8 cellular contexts compared by ENCODE assay signal in genomic region chr17:7887038-7887481, GRCh38. TPM values are rescaled to one million over a fixed set of nuclear protein-coding genes. Genes with fewer than 3 reads are reported as not detected.
DNase-seq lines count a peak whose midpoint lies in the region; ATAC-seq and TF ChIP-seq lines count a peak whose summit lies in the region.

No MANE protein-coding gene starts in this region.

- no peaks in the 10 kb centered on the region for H3K9me3 ChIP-seq in BLaER1 treated with 17β-estradiol and CSF1 and Interleukin-3, amounts not matched to agents 10 nM and 100 nM (replicated peaks in 1 of 11)
- H3K9me3 ChIP-seq in MG63: no peaks in the 10 kb centered on the region
- no peaks in the 10 kb centered on the region for H3K9me3 ChIP-seq in neuron (ENCODE audit: low read length)

- peak overlapping the region; percentile 90 to 98 (median 96) for H3K9ac ChIP-seq in BLaER1 treated with 17β-estradiol and CSF1 and Interleukin-3, amounts not matched to agents 10 nM and 100 nM

- ATAC-seq in HG02884 (IDR thresholded peaks at IDR 0.05; ENCODE audit: unreplicated experiment): no peak

- H3K4me1 ChIP-seq in BLaER1 treated with 17β-estradiol and CSF1 and Interleukin-3, amounts not matched to agents 10 nM and 100 nM: peaks cover 41 to 54% (median 46%) of the 10 kb centered on the region in 10 experiments
- peaks cover 50% of the 10 kb centered on the region for H3K4me1 ChIP-seq in neuron (ENCODE audit: insufficient read depth, low read length)

- peak overlapping the region; percentile 89 to 98 (median 96) for H3K27ac ChIP-seq in BLaER1 treated with 17β-estradiol and CSF1 and Interleukin-3, amounts not matched to agents 10 nM and 100 nM
- H3K27ac ChIP-seq in dorsolateral prefrontal cortex: peak overlapping the region in 58 of 59 donors; percentile 72 to 99 (median 92)

- peak overlapping the region; percentile 77 to 97 (median 86) for H3K4me3 ChIP-seq in BLaER1 treated with 17β-estradiol and CSF1 and Interleukin-3, amounts not matched to agents 10 nM and 100 nM
- H3K4me3 ChIP-seq in MG63 (peak overlapping the region; percentile 67), dorsolateral prefrontal cortex (peak overlapping the region; percentile 46 to 87 (median 73)), neuron (ENCODE audit: low read length) (peak overlapping the region; percentile 55)

- TF ChIP-seq CTCF in dorsolateral prefrontal cortex (IDR thresholded peaks at IDR 0.05 in 54 of 56, conservative IDR thresholded peaks at IDR 0.05 in 2 of 56; ENCODE audit: low read depth in 1 of 56, partially characterized antibody in 56 of 56) (no peak), GM10266 (IDR thresholded peaks at IDR 0.05; ENCODE audit: control insufficient read depth, insufficient read depth, low read depth, missing control alignments) (no peak)

- intact Hi-C loops in dorsolateral prefrontal cortex (cut with DNase I): loop anchor here in 1 of 2 donors (2.0 kb wide), 1 partner anchor 30 kb away; the partner anchor contains the start of gene RNF227

- H3K36me3 ChIP-seq in BLaER1 treated with 17β-estradiol and CSF1 and Interleukin-3, amounts not matched to agents 10 nM and 100 nM: peaks cover 26 to 32% (median 27%) of the 10 kb centered on the region in 11 experiments
- H3K36me3 ChIP-seq in MG63 (peaks cover 25% of the 10 kb centered on the region), neuron (ENCODE audit: insufficient read depth, low read length) (peaks cover 24% of the 10 kb centered on the region)

- no peaks in the 10 kb centered on the region for H3K27me3 ChIP-seq in BLaER1 treated with 17β-estradiol and CSF1 and Interleukin-3, amounts not matched to agents 10 nM and 100 nM
- H3K27me3 ChIP-seq in MG63 (no peaks in the 10 kb centered on the region), dorsolateral prefrontal cortex (no peaks in the 10 kb centered on the region), neuron (ENCODE audit: insufficient read depth, low read length) (no peaks in the 10 kb centered on the region)

- H2AFZ ChIP-seq in neuron (ENCODE audit: low read depth, low read length): peak overlapping the region; percentile 20

- peaks cover 6 to 44% (median 41%) of the 10 kb centered on the region in 11 experiments; a peak in 20 of 22 replicates for H4K20me1 ChIP-seq in BLaER1 treated with 17β-estradiol and CSF1 and Interleukin-3, amounts not matched to agents 10 nM and 100 nM

- H3K4me2 ChIP-seq in BLaER1 treated with 17β-estradiol and CSF1 and Interleukin-3, amounts not matched to agents 10 nM and 100 nM: peak overlapping the region; percentile 95 to 100 (median 96)

- no peak for DNase-seq in MG63
- DNase-seq in dorsolateral prefrontal cortex: no peak
- DNase-seq in NAMALWA (ENCODE audit: low spot score): no peak
- DNase-seq in activated CD4-positive, alpha-beta T cell treated with anti-CD3 and anti-CD28 coated beads, Interleukin-2, amount 50 U/mL, for 4 hours: no peak
- no peak for DNase-seq in GM10266 (ENCODE audit: extremely low spot score)

RNA-seq across cellular contexts. Expression of gene CHD3, which starts 1.5 kb away (rescaled TPM):
- 49.6 and 51.1 TPM in 2 replicates for total RNA-seq in MG63 (2014; rRNA removed; shearing (Covaris generic); ENCODE audit: low replicate concordance)
- 100 to 1,000 TPM in 92 of 120 experiments, 10 to 100 TPM in 28; 45.9 to 168 (median 112) TPM for total RNA-seq in dorsolateral prefrontal cortex

RNA-seq across cellular contexts. Expression of gene RNF227, which starts 29.0 kb away (rescaled TPM):
- total RNA-seq in MG63 (2014; rRNA removed; shearing (Covaris generic); ENCODE audit: low replicate concordance): 0.15 and 1.6 TPM in 2 replicates
- total RNA-seq in dorsolateral prefrontal cortex: 10 to 100 TPM in 3 of 120 experiments, 1 to 10 TPM in 117; 3.8 to 10.7 (median 6.7) TPM

RNA-seq across cellular contexts. Expression of gene CYB5D1, which starts 29.3 kb away (rescaled TPM):
- total RNA-seq in MG63 (2014; rRNA removed; shearing (Covaris generic); ENCODE audit: low replicate concordance): 18.2 and 38.2 TPM in 2 replicates
- 10 to 100 TPM; 14.7 to 35.0 (median 23.8) TPM for total RNA-seq in dorsolateral prefrontal cortex

RNA-seq across cellular contexts. Expression of gene NAA38, which starts 29.7 kb away (rescaled TPM):
- 74.9 and 264 TPM in 2 replicates for total RNA-seq in MG63 (2014; rRNA removed; shearing (Covaris generic); ENCODE audit: low replicate concordance)
- 100 to 1,000 TPM in 18 of 120 experiments, 10 to 100 TPM in 102; 46.8 to 127 (median 87.8) TPM for total RNA-seq in dorsolateral prefrontal cortex

RNA-seq across cellular contexts. Expression of gene TMEM88, which starts 32.2 kb away (rescaled TPM):
- not detected in 2 replicates for total RNA-seq in MG63 (2014; rRNA removed; shearing (Covaris generic); ENCODE audit: low replicate concordance)
- total RNA-seq in dorsolateral prefrontal cortex: 10 to 100 TPM in 1 of 120 experiments, 1 to 10 TPM in 114, under 1 TPM in 4, not detected in 1; 0.69 to 10.3 (median 3.2) TPM
